Comparison of ENCODE assay signal across 8 cellular contexts in the genomic region with DNA sequence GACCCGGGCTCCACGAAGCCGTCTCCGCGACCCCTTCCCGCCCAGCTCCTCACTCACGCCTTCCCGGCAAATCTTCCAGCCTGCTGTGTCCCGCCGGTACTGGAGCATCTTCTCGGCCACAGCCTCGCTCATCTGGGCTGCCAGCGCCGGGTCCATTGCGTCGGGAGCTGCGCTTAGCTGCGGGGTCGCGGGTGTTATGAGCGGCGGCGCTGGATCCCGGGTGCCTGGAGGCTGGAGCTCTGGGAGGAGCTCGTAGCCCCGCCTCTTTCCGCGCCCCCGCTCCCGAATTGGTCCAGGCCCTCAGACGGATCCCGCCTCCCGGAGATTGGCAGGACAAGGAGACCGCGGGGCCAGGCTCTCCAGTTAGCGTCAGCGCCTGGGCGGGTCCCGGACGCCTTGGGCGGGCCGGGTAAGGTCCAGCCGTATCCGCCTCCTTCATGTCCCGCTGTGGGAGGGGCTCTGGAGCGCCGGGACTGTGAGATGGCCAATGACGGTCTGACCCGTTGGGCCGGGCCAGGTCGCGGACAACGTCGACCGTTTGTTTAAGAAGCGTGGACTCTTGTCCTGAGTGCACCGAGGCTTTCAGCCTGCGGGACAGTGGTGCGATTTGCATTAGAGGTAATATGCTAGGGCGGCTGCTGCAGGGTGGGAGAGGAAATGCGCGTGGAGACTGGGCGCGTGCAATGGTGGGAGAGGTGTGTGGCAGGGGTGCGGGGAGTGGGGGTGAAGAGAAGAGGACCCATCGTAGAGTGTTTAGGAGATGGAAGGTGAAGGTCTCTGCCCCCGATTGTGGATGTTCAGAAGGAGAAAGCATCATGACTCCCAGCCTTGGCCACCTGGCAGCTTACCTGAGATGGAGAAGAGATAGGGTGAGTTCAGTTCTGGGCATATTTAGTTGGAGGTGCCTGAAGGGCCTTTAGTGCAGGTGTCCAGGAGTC. TPM values are rescaled to one million over a fixed set of nuclear protein-coding genes. Genes with fewer than 3 reads are reported as not detected.
DNase-seq lines count a peak whose midpoint lies in the region; ATAC-seq and TF ChIP-seq lines count a peak whose summit lies in the region.

A gene with protein sequence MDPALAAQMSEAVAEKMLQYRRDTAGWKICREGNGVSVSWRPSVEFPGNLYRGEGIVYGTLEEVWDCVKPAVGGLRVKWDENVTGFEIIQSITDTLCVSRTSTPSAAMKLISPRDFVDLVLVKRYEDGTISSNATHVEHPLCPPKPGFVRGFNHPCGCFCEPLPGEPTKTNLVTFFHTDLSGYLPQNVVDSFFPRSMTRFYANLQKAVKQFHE (minus strand): TSS at position 198 of the 938 bp plus-strand sequence. CDS start 42 bp downstream, at position 156.

- DNase-seq in AG20443 (ENCODE audit: low spot score) (peak; percentile 99), NCI-H446 treated with DMSO at 0.1 percent for 48 hours (lab: John Stamatoyannopoulos, UW) (peak; percentile 84), chondrocyte (ENCODE audit: low spot score) (peak; percentile 99), kidney glomerular epithelial cell (lab: John Stamatoyannopoulos, UW) (peak; percentile 94)
- DNase-seq in activated CD4-positive, alpha-beta T cell treated with anti-CD3 and anti-CD28 coated beads for 1 hour, result peak; percentile 90
- DNase-seq in stimulated activated CD4-positive, alpha-beta T cell treated with anti-CD3 and anti-CD28 coated beads, Interleukin-15, amount 100 ng/mL, for 48 hours (ENCODE audit: low read depth in 2 of 2), result peak; percentile 94 to 98

- peaks cover 54% of the 10 kb centered on the region for H3K4me1 Mint-ChIP-seq in chondrocyte (ENCODE audit: low read depth)

- no peaks in the 10 kb centered on the region for H3K27me3 Mint-ChIP-seq in chondrocyte (ENCODE audit: low read depth)

- H3K36me3 Mint-ChIP-seq in chondrocyte (ENCODE audit: low read depth), result peaks cover 5% of the 10 kb centered on the region

- ATAC-seq in HG03378 (IDR thresholded peaks at IDR 0.05; ENCODE audit: unreplicated experiment), result peak; percentile 94

- H3K9me3 Mint-ChIP-seq in chondrocyte (ENCODE audit: low read depth), result no peaks in the 10 kb centered on the region

- TF ChIP-seq POLR2A in GM19099 (IDR thresholded peaks at IDR 0.05; ENCODE audit: extremely low read depth, insufficient read length, low read depth), result peak; percentile 72

- no peak for TF ChIP-seq CTCF in chondrocyte (IDR thresholded peaks at IDR 0.05)

- H3K27ac Mint-ChIP-seq in chondrocyte (ENCODE audit: unreplicated experiment), result peak within 1 kb of the TSS; percentile 88

- peak within 1 kb of the TSS; percentile 96 for H3K4me3 Mint-ChIP-seq in chondrocyte (ENCODE audit: unreplicated experiment)

RNA-seq across cellular contexts. Expression of the gene that starts here (rescaled TPM):
- total RNA-seq in chondrocyte, result 2.6 to 5.3 TPM (median 5.0 TPM) in 3 replicates

Comparison
In these comparisons a context has a peak if more than half of its experiments do, and no peak if none do; other contexts are left out.
1. Peak in every context shown above with its lines: DNase-seq and ATAC-seq.